ENCODE assay signal across 8 cellular contexts in the genomic region with DNA sequence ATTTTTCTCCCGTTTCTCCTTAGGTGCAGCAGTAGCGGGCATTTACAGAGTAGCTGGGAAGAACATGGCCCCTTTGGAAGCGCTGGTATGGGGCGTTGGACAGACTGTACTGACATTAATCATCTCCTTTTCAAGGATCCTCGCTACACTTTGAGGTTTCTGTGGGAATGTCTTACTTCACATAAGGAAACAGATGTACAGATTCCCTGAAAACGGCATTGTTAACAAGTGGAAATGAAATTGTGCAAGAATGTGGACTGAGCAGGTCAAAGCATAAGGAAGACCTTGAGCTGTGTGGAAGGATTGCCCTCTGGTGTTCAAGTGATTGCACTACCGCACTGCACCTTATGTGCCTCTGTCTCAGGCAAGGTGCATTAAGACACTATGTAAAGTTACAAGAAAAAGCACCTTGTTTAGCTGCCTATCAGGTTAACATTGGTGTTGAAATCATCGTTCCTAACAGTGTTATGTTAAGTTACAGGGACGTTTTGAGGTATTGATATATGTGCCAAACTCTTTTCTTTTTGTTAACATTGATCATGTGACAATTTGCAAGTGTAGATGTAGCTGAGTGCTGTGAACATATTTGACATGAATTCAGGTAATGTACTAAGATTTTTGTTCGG. TPM values are rescaled to one million over a fixed set of nuclear protein-coding genes. Genes with fewer than 3 reads are reported as not detected.
DNase-seq lines count a peak whose midpoint lies in the region; ATAC-seq and TF ChIP-seq lines count a peak whose summit lies in the region.

No MANE protein-coding gene starts in this region.

- peak; percentile 97 for ATAC-seq in HG03159 (IDR thresholded peaks at IDR 0.05; ENCODE audit: unreplicated experiment)
- ATAC-seq in stimulated activated naive CD8-positive, alpha-beta T cell treated with anti-CD3 and anti-CD28 coated beads, Interleukin-15, Interleukin-2, amounts not matched to agents 100 U/mL and 50 U/mL, for 24 hours, result peak; percentile 97

- no peaks in the 10 kb centered on the region for H3K9me3 ChIP-seq in CD8-positive, alpha-beta memory T cell (ENCODE audit: low read length)
- no peaks in the 10 kb centered on the region for H3K9me3 ChIP-seq in endodermal cell (ENCODE audit: control insufficient read depth, low read length)

- no peaks in the 10 kb centered on the region for H3K27me3 Mint-ChIP-seq in CD8-positive, alpha-beta memory T cell
- H3K27me3 Mint-ChIP-seq in endodermal cell (ENCODE audit: insufficient read depth), result no peaks in the 10 kb centered on the region
- no peaks in the 10 kb centered on the region for H3K27me3 Mint-ChIP-seq in mesothelial cell of epicardium (ENCODE audit: low read depth)

- no peaks in the 10 kb centered on the region for H3K4me1 Mint-ChIP-seq in CD8-positive, alpha-beta memory T cell
- H3K4me1 Mint-ChIP-seq in endodermal cell, result no peaks in the 10 kb centered on the region
- H3K4me1 Mint-ChIP-seq in mesothelial cell of epicardium, result peaks cover 14% of the 10 kb centered on the region

- no peaks in the 10 kb centered on the region for H3K4me1 ChIP-seq in CD8-positive, alpha-beta memory T cell (ENCODE audit: insufficient read depth, low read length)
- no peaks in the 10 kb centered on the region for H3K4me1 ChIP-seq in endodermal cell (ENCODE audit: control insufficient read depth, insufficient read depth, low read length)

- no peak overlapping the region for H3K27ac Mint-ChIP-seq in CD8-positive, alpha-beta memory T cell
- H3K27ac Mint-ChIP-seq in endodermal cell (no peak overlapping the region), mesothelial cell of epicardium (peak overlapping the region; percentile 71)

- TF ChIP-seq CTCF in endodermal cell (conservative IDR thresholded peaks at IDR 0.05) (peak; percentile 93), mesothelial cell of epicardium (IDR thresholded peaks at IDR 0.05; ENCODE audit: unreplicated experiment) (peak; percentile 73)

- CTCF ChIA-PET in CD8-positive, alpha-beta memory T cell (lab: Charles Lee), result interaction anchor here (0.6 to 1.6 kb wide), 10 partner anchors 9 to 431 kb away, joined by 3 to 9 read pairs (median 4); no protein-coding TSS in a partner anchor

- DNase-seq in CD8-positive, alpha-beta memory T cell, result peak in 4 of 5 donors; percentile 20 to 53 (median 29)
- DNase-seq in GM19238 (ENCODE audit: insufficient read length, low spot score), result peak; percentile 22
- DNase-seq in NCI-H526 (lab: John Stamatoyannopoulos, UW), result peak; percentile 63 to 75
- peak; percentile 28 to 42 for DNase-seq in activated CD4-positive, alpha-beta T cell treated with anti-CD3 and anti-CD28 coated beads for 4 hours
- DNase-seq in endodermal cell, result peak; percentile 84
- no peak for DNase-seq in mesothelial cell of epicardium (ENCODE audit: low spot score in 2 of 2, unreplicated experiment in 2 of 2)
- DNase-seq in stimulated activated naive CD8-positive, alpha-beta T cell treated with anti-CD3 and anti-CD28 coated beads, Interleukin-15, Interleukin-2, amounts not matched to agents 100 U/mL and 50 U/mL, for 24 hours, result peak; percentile 34

- H3K36me3 ChIP-seq in CD8-positive, alpha-beta memory T cell (ENCODE audit: insufficient read depth, low read length), result no peaks in the 10 kb centered on the region
- H3K36me3 ChIP-seq in endodermal cell (ENCODE audit: control insufficient read depth, insufficient read depth, low read length), result no peaks in the 10 kb centered on the region

- POLR2A ChIA-PET in CD8-positive, alpha-beta memory T cell (lab: Charles Lee), result no interaction called here

- no peak overlapping the region for H3K4me3 Mint-ChIP-seq in CD8-positive, alpha-beta memory T cell
- H3K4me3 Mint-ChIP-seq in endodermal cell (no peak overlapping the region), mesothelial cell of epicardium (peak overlapping the region; percentile 65)

- H3K9me3 Mint-ChIP-seq in CD8-positive, alpha-beta memory T cell, result no peaks in the 10 kb centered on the region
- no peaks in the 10 kb centered on the region for H3K9me3 Mint-ChIP-seq in endodermal cell
- no peaks in the 10 kb centered on the region for H3K9me3 Mint-ChIP-seq in mesothelial cell of epicardium

- H3K4me3 ChIP-seq in CD8-positive, alpha-beta memory T cell (ENCODE audit: low read length), result no peak overlapping the region
- no peak overlapping the region for H3K4me3 ChIP-seq in endodermal cell (ENCODE audit: low read length)

- H3K27ac ChIP-seq in CD8-positive, alpha-beta memory T cell (ENCODE audit: low read depth, low read length), result no peak overlapping the region
- no peak overlapping the region for H3K27ac ChIP-seq in endodermal cell (ENCODE audit: low read depth, low read length)

- peaks cover 0 to 2% (median 0%) of the 10 kb centered on the region in 3 donors for H3K36me3 Mint-ChIP-seq in CD8-positive, alpha-beta memory T cell
- H3K36me3 Mint-ChIP-seq in endodermal cell (ENCODE audit: low read depth) (no peaks in the 10 kb centered on the region), mesothelial cell of epicardium (no peaks in the 10 kb centered on the region)

- no peaks in the 10 kb centered on the region for H3K27me3 ChIP-seq in CD8-positive, alpha-beta memory T cell (ENCODE audit: insufficient read depth, low read length, poor library complexity, severe bottlenecking)
- H3K27me3 ChIP-seq in endodermal cell (ENCODE audit: control insufficient read depth, insufficient read depth, low read length, poor library complexity, severe bottlenecking), result no peaks in the 10 kb centered on the region

- H3K9ac ChIP-seq in endodermal cell (ENCODE audit: extremely low read depth, low read length, poor library complexity, severe bottlenecking), result no peak overlapping the region

- WGBS in endodermal cell (ENCODE audit: insufficient coverage in 1 of 2, insufficient read length in 1 of 2), 2 experiments, result 47 to 56% methylated on average over 9 to 10 of the region's 10 CpGs

RNA-seq across cellular contexts. Expression of gene TMEM170B, which starts 38.0 kb away (rescaled TPM):
- total RNA-seq in CD8-positive, alpha-beta memory T cell, result 1 to 10 TPM; 2.6 to 2.7 TPM
- 0.30 TPM for polyA plus RNA-seq in CD8-positive, alpha-beta memory T cell
- total RNA-seq in endodermal cell (1 to 10 TPM; 2.3 to 5.3 TPM), mesothelial cell of epicardium (5.6 to 6.1 TPM (median 5.7 TPM) in 3 replicates)
- polyA plus RNA-seq in endodermal cell (2013, experiment 1 of 2), result 14.2 TPM
- 16.5 TPM for polyA plus RNA-seq in endodermal cell (2013, experiment 2 of 2)

Comparison
In these comparisons a context has a peak if more than half of its experiments do, and no peak if none do; other contexts are left out.
1. DNase-seq: peak in CD8-positive, alpha-beta memory T cell (4 of 5), GM19238 (single experiment), NCI-H526 (2 of 2), activated CD4-positive, alpha-beta T cell treated with anti-CD3 and anti-CD28 coated beads for 4 hours (2 of 2), endodermal cell (single experiment) and stimulated activated naive CD8-positive, alpha-beta T cell treated with anti-CD3 and anti-CD28 coated beads, Interleukin-15, Interleukin-2, amounts not matched to agents 100 U/mL and 50 U/mL, for 24 hours (single experiment); none in mesothelial cell of epicardium (0 of 2).